8 cellular contexts compared by ENCODE assay signal in genomic region chr12:93676408-93677194, GRCh38. TPM values are rescaled to one million over a fixed set of nuclear protein-coding genes. Genes with fewer than 3 reads are reported as not detected.
DNase-seq lines count a peak whose midpoint lies in the region; ATAC-seq and TF ChIP-seq lines count a peak whose summit lies in the region.

No MANE protein-coding gene starts in this region.

- H3K4me1 ChIP-seq in left lung (peaks cover 10 to 22% of the 10 kb centered on the region in 2 donors), tibial nerve (peaks cover 0 to 18% (median 2%) of the 10 kb centered on the region in 4 donors)

- TF ChIP-seq EP300 in tibial nerve (IDR thresholded peaks at IDR 0.05): no peak

- intact Hi-C loops in left lung (cut with DNase I): loop anchor here in 1 of 2 donors (5.0 kb wide), 1 partner anchor 104 kb away; the partner anchor contains the start of gene SOCS2

- H3K27ac ChIP-seq in AG04450 (ENCODE audit: low read depth, low read length) (peak overlapping the region; percentile 99), left lung (peak overlapping the region; percentile 94 to 99), tibial nerve (peak overlapping the region; percentile 57 to 99 (median 91))

- CTCF ChIA-PET in AG04450 (lab: Charles Lee): interaction anchor here (0.7 kb wide), 1 partner anchor 9 kb away, joined by 3 read pairs; no protein-coding TSS in a partner anchor

- H3K9me3 Mint-ChIP-seq in activated naive CD8-positive, alpha-beta T cell (ENCODE audit: low read depth): no peaks in the 10 kb centered on the region

- no peak for TF ChIP-seq POLR2A in tibial nerve (IDR thresholded peaks at IDR 0.05)

- peaks cover 29% of the 10 kb centered on the region for H3K4me1 Mint-ChIP-seq in activated naive CD8-positive, alpha-beta T cell (ENCODE audit: low read depth)

- peak overlapping the region; percentile 99 for H3K27ac Mint-ChIP-seq in activated naive CD8-positive, alpha-beta T cell

- no peak for DNase-seq in AG04450 (ENCODE audit: low read depth, low spot score)
- DNase-seq in left lung: no peak
- no peak for DNase-seq in tibial nerve (ENCODE audit: low spot score in 2 of 2)
- DNase-seq in NCI-H2029 (lab: John Stamatoyannopoulos, UW): no peak

- H3K4me3 Mint-ChIP-seq in activated naive CD8-positive, alpha-beta T cell: peak overlapping the region; percentile 94

- peak; percentile 6 for ATAC-seq in HG03045 (IDR thresholded peaks at IDR 0.05; ENCODE audit: unreplicated experiment)
- peak; percentile 35 for ATAC-seq in left lung
- no peak for ATAC-seq in HG02623 (IDR thresholded peaks at IDR 0.05; ENCODE audit: unreplicated experiment)
- no peak for ATAC-seq in HG03460 (IDR thresholded peaks at IDR 0.05; ENCODE audit: unreplicated experiment)

- H3K9me3 ChIP-seq in AG04450 (ENCODE audit: control insufficient read depth, insufficient read depth, low read length): no peaks in the 10 kb centered on the region; the same call in 1 of the 2 replicates
- H3K9me3 ChIP-seq in left lung: no peaks in the 10 kb centered on the region
- no peaks in the 10 kb centered on the region for H3K9me3 ChIP-seq in tibial nerve

- H3K36me3 Mint-ChIP-seq in activated naive CD8-positive, alpha-beta T cell: peaks cover 11% of the 10 kb centered on the region

- H3K27me3 ChIP-seq in AG04450 (ENCODE audit: control insufficient read depth, insufficient read depth, low read length) (no peaks in the 10 kb centered on the region), left lung (no peaks in the 10 kb centered on the region), tibial nerve (no peaks in the 10 kb centered on the region)

- TF ChIP-seq CTCF in AG04450 (IDR thresholded peaks at IDR 0.05; ENCODE audit: low read depth, low read length) (no peak), left lung (IDR thresholded peaks at IDR 0.05) (no peak), tibial nerve (IDR thresholded peaks at IDR 0.05) (no peak)

- H3K36me3 ChIP-seq in left lung (no peaks in the 10 kb centered on the region), tibial nerve (peaks cover 0 to 14% (median 0%) of the 10 kb centered on the region in 3 donors)

- peaks cover 12% of the 10 kb centered on the region for H3K27me3 Mint-ChIP-seq in activated naive CD8-positive, alpha-beta T cell

- POLR2A ChIA-PET in AG04450 (lab: Yijun Ruan, JAX): interaction anchor here (0.6 to 1.4 kb wide), 6 partner anchors 22 to 201 kb away, joined by 3 to 6 read pairs (median 4); partner anchors contain the start of gene SOCS2

- WGBS in tibial nerve, 2 donors: 60 to 65% methylated on average over 12 of the region's 12 CpGs

- peak overlapping the region; percentile 79 for H3K4me3 ChIP-seq in AG04450 (ENCODE audit: low read depth, low read length)
- peak overlapping the region; percentile 48 to 53 for H3K4me3 ChIP-seq in left lung
- peak overlapping the region; percentile 30 to 93 (median 64) for H3K4me3 ChIP-seq in tibial nerve

RNA-seq across cellular contexts. Expression of gene CRADD, which starts 0.6 kb away (rescaled TPM):
- 8.8 and 9.2 TPM in 2 replicates for polyA plus RNA-seq in AG04450 (2011; rRNA removed)
- polyA minus RNA-seq in AG04450 (2011; rRNA and poly(A)+ RNA removed): 5.3 and 6.3 TPM in 2 replicates
- total RNA-seq in left lung (10 to 100 TPM; 13.0 to 21.4 TPM), tibial nerve (10 to 100 TPM; 51.0 to 86.3 (median 56.6) TPM)

Comparison
In these comparisons a context has a peak if more than half of its experiments do, and no peak if none do; other contexts are left out.
1. ATAC-seq: peak in HG03045 (single experiment) and left lung (single experiment); none in HG02623 (single experiment) and HG03460 (single experiment).
2. Peak in every context shown above with its lines, with median percentiles within 50 percentile points of each other: H3K27ac ChIP-seq and H3K4me3 ChIP-seq.